8 cellular contexts compared by ENCODE assay signal in the genomic region with DNA sequence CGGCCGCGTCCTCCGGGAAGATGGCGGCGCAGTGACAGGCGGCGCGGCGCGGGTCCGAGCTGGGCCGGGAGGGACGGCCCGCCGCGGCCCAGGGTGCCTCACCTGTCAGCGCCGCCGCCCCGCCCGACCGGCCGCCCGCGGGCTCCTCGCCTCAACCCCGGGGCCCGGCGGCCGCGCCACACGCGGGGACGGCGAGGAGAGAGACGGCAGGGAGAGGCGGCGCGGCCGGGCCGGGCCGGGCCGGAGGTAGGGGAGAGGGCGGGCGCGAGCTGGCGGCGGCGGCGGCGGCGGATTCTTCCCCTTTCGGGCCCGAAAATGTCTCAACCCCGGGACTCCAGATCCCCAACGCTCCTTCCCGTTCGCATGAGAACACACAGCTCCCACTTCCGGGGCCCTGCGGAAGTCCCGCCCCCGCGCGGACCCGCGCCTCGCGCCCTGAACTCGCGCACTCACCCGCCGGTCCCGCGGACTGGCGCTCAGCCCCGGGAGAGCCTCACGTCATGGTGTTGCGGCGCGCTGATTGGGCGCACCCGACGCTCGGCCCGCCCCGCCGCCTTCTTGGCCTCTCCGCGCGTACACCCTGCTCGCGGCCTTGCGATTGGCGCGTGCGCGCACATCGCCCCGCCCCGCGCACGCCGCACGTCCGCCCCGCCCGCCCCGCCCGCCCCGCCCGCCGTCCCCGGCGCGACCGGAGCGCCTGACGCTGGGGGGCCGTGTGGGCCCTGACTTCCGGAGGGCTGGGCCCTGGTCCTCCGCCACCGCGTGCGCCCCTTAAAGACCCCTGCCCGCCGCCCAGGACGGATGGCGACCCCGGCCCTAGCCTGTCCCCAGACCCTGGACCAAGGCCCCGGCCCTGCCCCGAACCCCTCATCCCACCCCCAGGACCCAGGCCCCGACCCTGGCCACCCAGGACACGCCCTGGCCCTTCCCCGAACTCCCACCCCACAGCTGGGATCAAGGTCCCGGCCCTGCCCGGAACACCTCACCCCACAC. TPM values are rescaled to one million over a fixed set of nuclear protein-coding genes. Genes with fewer than 3 reads are reported as not detected.
DNase-seq lines count a peak whose midpoint lies in the region; ATAC-seq, FAIRE-seq and TF ChIP-seq lines count a peak whose summit lies in the region.

LARP4B (minus strand) TSS at position 380 of the 993 bp plus-strand sequence. CDS start 45,984 bp downstream, outside the sequence.

- FAIRE-seq in GM18507 (lab: Jason Lieb, UNC): peak; percentile 98

- WGBS in psoas muscle, 3 donors: 0 to 1% (median 0%) methylated on average over 40 to 137 of the region's 137 CpGs
- WGBS in urinary bladder: under 1% methylated on average over 137 of the region's 137 CpGs

- TF ChIP-seq CTCF in right atrium auricular region (IDR thresholded peaks at IDR 0.05): no peak
- no peak for TF ChIP-seq CTCF in psoas muscle (IDR thresholded peaks at IDR 0.05)

- intact Hi-C loops in T-helper 2 cell treated with Interferon-gamma antibody and Interleukin-4, amounts not matched to agents 100 ng/mL and 5 ng/mL, for 36 hours (cut with micrococcal nuclease): loop anchor here (1.0 kb wide), 2 partner anchors 57 to 118 kb away; partner anchors contain the start of genes GTPBP4 and IDI1
- intact Hi-C loops in psoas muscle (cut with DNase I): loop anchor here (5.0 to 10.0 kb wide), 4 partner anchors 54 to 123 kb away; partner anchors contain the start of genes GTPBP4 (in 2 of the 2) and WDR37 (in 1 of the 2)

- peak within 1 kb of the TSS; percentile 98 for H3K27ac ChIP-seq in right atrium auricular region
- H3K27ac ChIP-seq in psoas muscle: peak within 1 kb of the TSS; percentile 96
- H3K27ac ChIP-seq in urinary bladder (ENCODE audit: low read depth): peak within 1 kb of the TSS; percentile 99

- H3K27me3 ChIP-seq in right atrium auricular region (no peaks in the 10 kb centered on the region), psoas muscle (ENCODE audit: insufficient read depth in 3 of 3, low read length in 2 of 3) (no peaks in the 10 kb centered on the region)

- ATAC-seq in HG02973 (IDR thresholded peaks at IDR 0.05; ENCODE audit: unreplicated experiment): peak; percentile 90
- peak; percentile 95 to 98 (median 98) for ATAC-seq in psoas muscle

- no peaks in the 10 kb centered on the region for H3K36me3 ChIP-seq in right atrium auricular region
- H3K36me3 ChIP-seq in psoas muscle (ENCODE audit: insufficient read depth in 1 of 2, low read depth in 1 of 2): peaks cover 2 to 3% of the 10 kb centered on the region in 2 donors
- no peaks in the 10 kb centered on the region for H3K36me3 ChIP-seq in urinary bladder (ENCODE audit: insufficient read depth)

- H3K4me1 ChIP-seq in right atrium auricular region (peaks cover 0 to 39% of the 10 kb centered on the region in 2 donors), psoas muscle (peaks cover 41% of the 10 kb centered on the region), urinary bladder (ENCODE audit: insufficient read depth) (peaks cover 1% of the 10 kb centered on the region)

- H3K4me3 ChIP-seq in right atrium auricular region (peak within 1 kb of the TSS; percentile 85 to 87), psoas muscle (peak within 1 kb of the TSS; percentile 73), urinary bladder (ENCODE audit: low read depth, low read length) (peak within 1 kb of the TSS; percentile 100)

- DNase-seq in GM18507 (ENCODE audit: extremely low spot score, insufficient read length, low read depth): peak; percentile 90
- DNase-seq in NCI-H1930 (lab: John Stamatoyannopoulos, UW): peak; percentile 57 to 83
- DNase-seq in anterior cingulate cortex (lab: John Stamatoyannopoulos, UW): peak; percentile 49 to 97 (median 95)
- DNase-seq in right atrium auricular region (ENCODE audit: low spot score): peak; percentile 97
- peak; percentile 98 to 99 for DNase-seq in psoas muscle

- H3K9me3 ChIP-seq in right atrium auricular region: no peaks in the 10 kb centered on the region
- H3K9me3 ChIP-seq in psoas muscle: no peaks in the 10 kb centered on the region

RNA-seq across cellular contexts. Expression of gene LARP4B, which starts in this region (rescaled TPM):
- total RNA-seq in T-helper 2 cell treated with Interferon-gamma antibody and Interleukin-4, amounts not matched to agents 100 ng/mL and 5 ng/mL, for 36 hours: 117 and 119 TPM in 2 replicates
- total RNA-seq in right atrium auricular region (10 to 100 TPM; 24.2 to 26.1 TPM), psoas muscle (10 to 100 TPM; 66.6 to 88.3 (median 79.6) TPM), urinary bladder (28.4 TPM)
- polyA plus RNA-seq in psoas muscle (10 to 100 TPM; 16.6 to 38.9 (median 21.7) TPM), urinary bladder (19.1 TPM)

Comparison
In these comparisons a context has a peak if more than half of its experiments do, and no peak if none do; other contexts are left out.
1. Peak in every context shown above with its lines: DNase-seq, ATAC-seq, H3K4me3 ChIP-seq and H3K27ac ChIP-seq.